8 cellular contexts compared by ENCODE assay signal in genomic region chr20:3173582-3174441, GRCh38. TPM values are rescaled to one million over a fixed set of nuclear protein-coding genes. Genes with fewer than 3 reads are reported as not detected.
DNase-seq lines count a peak whose midpoint lies in the region; ATAC-seq and FAIRE-seq lines count a peak whose summit lies in the region.

No MANE protein-coding gene starts in this region.

- H3K36me3 Mint-ChIP-seq in activated T-cell treated with anti-CD3 and anti-CD28 coated beads, Interleukin-2, amount 50 U/mL, for 4 hours (ENCODE audit: insufficient read depth) = peaks cover 1% of the 10 kb centered on the region

- H3K9ac ChIP-seq in muscle layer of colon (ENCODE audit: low read length) = peak overlapping the region; percentile 22

- H3K9me3 Mint-ChIP-seq in activated T-cell treated with anti-CD3 and anti-CD28 coated beads, Interleukin-2, amount 50 U/mL, for 4 hours = no peaks in the 10 kb centered on the region

- no peaks in the 10 kb centered on the region for H3K9me3 ChIP-seq in muscle layer of colon (ENCODE audit: low read length)

- peaks cover 26% of the 10 kb centered on the region for H3K27me3 Mint-ChIP-seq in activated T-cell treated with anti-CD3 and anti-CD28 coated beads, Interleukin-2, amount 50 U/mL, for 4 hours (ENCODE audit: low read depth)

- H3K4me3 ChIP-seq in muscle layer of colon (ENCODE audit: low read depth in 1 of 2, low read length in 2 of 2) = peak overlapping the region; percentile 82 to 83

- ATAC-seq in GM21367 (IDR thresholded peaks at IDR 0.05; ENCODE audit: unreplicated experiment) (peak; percentile 72), esophagus mucosa (peak; percentile 93)
- peak; percentile 94 to 95 for ATAC-seq in activated T-cell treated with anti-CD3 and anti-CD28 coated beads, Interleukin-2, amount 50 U/mL, for 4 hours

- peak overlapping the region; percentile 84 for H3K4me3 Mint-ChIP-seq in activated T-cell treated with anti-CD3 and anti-CD28 coated beads, Interleukin-2, amount 50 U/mL, for 4 hours

- peak; percentile 16 for FAIRE-seq in HTR-8/SVneo (lab: Jason Lieb, UNC)

- no peaks in the 10 kb centered on the region for H3K36me3 ChIP-seq in muscle layer of colon (ENCODE audit: insufficient read depth, low read length)

- H3K27ac ChIP-seq in muscle layer of colon (ENCODE audit: low read depth, low read length) = no peak overlapping the region

- no peaks in the 10 kb centered on the region for H3K27me3 ChIP-seq in muscle layer of colon (ENCODE audit: control insufficient read depth in 1 of 2, insufficient read depth in 2 of 2, low read length in 2 of 2)

- peaks cover 5% of the 10 kb centered on the region for H3K4me1 ChIP-seq in muscle layer of colon (ENCODE audit: insufficient read depth, low read length)

- peak; percentile 83 for DNase-seq in CMK (ENCODE audit: low read depth)
- peak; percentile 91 for DNase-seq in HTR-8/SVneo (ENCODE audit: insufficient read length, low spot score)
- peak; percentile 66 for DNase-seq in OCI-M2 (lab: John Stamatoyannopoulos, UW; ENCODE audit: unreplicated experiment)
- DNase-seq in activated T-cell treated with anti-CD3 and anti-CD28 coated beads, Interleukin-2, amount 50 U/mL, for 4 hours = peak; percentile 91
- peak; percentile 79 to 81 for DNase-seq in stimulated activated CD8-positive, alpha-beta memory T cell treated with anti-CD3 and anti-CD28 coated beads, Interleukin-7, amount 100 ng/mL, for 1 hour (ENCODE audit: low read depth in 2 of 2)

- H3K4me1 Mint-ChIP-seq in activated T-cell treated with anti-CD3 and anti-CD28 coated beads, Interleukin-2, amount 50 U/mL, for 4 hours (ENCODE audit: low read depth) = peaks cover 10% of the 10 kb centered on the region

RNA-seq across cellular contexts. Expression of gene LZTS3, which starts 0.5 kb away (rescaled TPM):
- 1 to 10 TPM in 1 of 3 donors, under 1 TPM in 2; 0.46 to 1.1 (median 0.61) TPM for total RNA-seq in activated T-cell treated with anti-CD3 and anti-CD28 coated beads, Interleukin-2, amount 50 U/mL, for 4 hours
- 1.3 TPM for total RNA-seq in esophagus mucosa

RNA-seq across cellular contexts. Expression of gene FASTKD5, which starts 14.1 kb away (rescaled TPM):
- total RNA-seq in activated T-cell treated with anti-CD3 and anti-CD28 coated beads, Interleukin-2, amount 50 U/mL, for 4 hours = 10 to 100 TPM; 27.7 to 29.9 (median 28.0) TPM
- 7.6 TPM for total RNA-seq in esophagus mucosa

RNA-seq across cellular contexts. Expression of gene UBOX5, which starts 14.1 kb away (rescaled TPM):
- 1 to 10 TPM; 4.1 to 5.7 (median 5.2) TPM for total RNA-seq in activated T-cell treated with anti-CD3 and anti-CD28 coated beads, Interleukin-2, amount 50 U/mL, for 4 hours
- total RNA-seq in esophagus mucosa = 3.7 TPM

RNA-seq across cellular contexts. Expression of gene DDRGK1, which starts 30.7 kb away (rescaled TPM):
- 10 to 100 TPM; 65.4 to 75.8 (median 68.9) TPM for total RNA-seq in activated T-cell treated with anti-CD3 and anti-CD28 coated beads, Interleukin-2, amount 50 U/mL, for 4 hours
- 47.8 TPM for total RNA-seq in esophagus mucosa

RNA-seq across cellular contexts. Expression of gene ITPA, which starts 35.5 kb away (rescaled TPM):
- total RNA-seq in activated T-cell treated with anti-CD3 and anti-CD28 coated beads, Interleukin-2, amount 50 U/mL, for 4 hours = 100 to 1,000 TPM; 106 to 138 (median 130) TPM
- 60.6 TPM for total RNA-seq in esophagus mucosa
